In the genomic region with DNA sequence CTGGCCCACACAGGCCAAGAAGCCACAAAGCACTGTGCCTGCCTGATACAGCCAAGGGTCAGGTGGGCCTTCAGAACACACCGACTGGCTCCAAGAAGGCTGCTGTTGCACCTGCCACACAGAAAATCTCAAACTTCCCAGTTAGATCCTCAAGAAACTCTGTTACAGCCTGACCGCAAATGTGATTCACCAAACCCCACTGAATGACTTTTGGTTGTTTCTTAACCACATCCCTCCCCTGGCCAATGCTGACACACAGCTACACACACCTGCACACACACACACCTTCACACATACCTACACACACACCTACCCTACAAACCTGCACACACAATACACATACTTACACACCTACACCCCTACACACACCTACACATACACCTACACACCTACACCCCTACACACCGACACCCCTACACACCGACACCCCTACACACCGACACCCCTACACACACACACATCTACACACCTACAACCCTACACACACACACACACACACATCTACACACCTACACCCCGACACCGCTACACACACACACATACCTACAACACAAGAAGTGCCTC, we compare ENCODE assay signal across 1 cellular context.
TF ChIP-seq lines count a peak whose summit lies in the region.

No MANE protein-coding gene starts in this region.

TF ChIP-seq in GM12878, 131 proteins besides CTCF, POLR2A, EP300 and RAD21:
- TF ChIP-seq MTA3 (IDR thresholded peaks at IDR 0.05; ENCODE audit: borderline replicate concordance, low read length), result no peak
- no peak for TF ChIP-seq TBL1XR1 (IDR thresholded peaks at IDR 0.05; ENCODE audit: low read depth, low read length)
- no peak for TF ChIP-seq ASH2L (IDR thresholded peaks at IDR 0.05; ENCODE audit: borderline replicate concordance, low read depth)
- TF ChIP-seq IKZF2 (IDR thresholded peaks at IDR 0.05), result no peak
- TF ChIP-seq, protein P1, sequence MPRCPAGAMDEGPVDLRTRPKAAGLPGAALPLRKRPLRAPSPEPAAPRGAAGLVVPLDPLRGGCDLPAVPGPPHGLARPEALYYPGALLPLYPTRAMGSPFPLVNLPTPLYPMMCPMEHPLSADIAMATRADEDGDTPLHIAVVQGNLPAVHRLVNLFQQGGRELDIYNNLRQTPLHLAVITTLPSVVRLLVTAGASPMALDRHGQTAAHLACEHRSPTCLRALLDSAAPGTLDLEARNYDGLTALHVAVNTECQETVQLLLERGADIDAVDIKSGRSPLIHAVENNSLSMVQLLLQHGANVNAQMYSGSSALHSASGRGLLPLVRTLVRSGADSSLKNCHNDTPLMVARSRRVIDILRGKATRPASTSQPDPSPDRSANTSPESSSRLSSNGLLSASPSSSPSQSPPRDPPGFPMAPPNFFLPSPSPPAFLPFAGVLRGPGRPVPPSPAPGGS (IDR thresholded peaks at IDR 0.05; ENCODE audit: borderline replicate concordance, insufficient read depth, low read depth, low read length, poor library complexity, severe bottlenecking), result peak; percentile 61
- TF ChIP-seq, protein P2, sequence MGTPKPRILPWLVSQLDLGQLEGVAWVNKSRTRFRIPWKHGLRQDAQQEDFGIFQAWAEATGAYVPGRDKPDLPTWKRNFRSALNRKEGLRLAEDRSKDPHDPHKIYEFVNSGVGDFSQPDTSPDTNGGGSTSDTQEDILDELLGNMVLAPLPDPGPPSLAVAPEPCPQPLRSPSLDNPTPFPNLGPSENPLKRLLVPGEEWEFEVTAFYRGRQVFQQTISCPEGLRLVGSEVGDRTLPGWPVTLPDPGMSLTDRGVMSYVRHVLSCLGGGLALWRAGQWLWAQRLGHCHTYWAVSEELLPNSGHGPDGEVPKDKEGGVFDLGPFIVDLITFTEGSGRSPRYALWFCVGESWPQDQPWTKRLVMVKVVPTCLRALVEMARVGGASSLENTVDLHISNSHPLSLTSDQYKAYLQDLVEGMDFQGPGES (IDR thresholded peaks at IDR 0.05), result no peak
